In the genomic region with DNA sequence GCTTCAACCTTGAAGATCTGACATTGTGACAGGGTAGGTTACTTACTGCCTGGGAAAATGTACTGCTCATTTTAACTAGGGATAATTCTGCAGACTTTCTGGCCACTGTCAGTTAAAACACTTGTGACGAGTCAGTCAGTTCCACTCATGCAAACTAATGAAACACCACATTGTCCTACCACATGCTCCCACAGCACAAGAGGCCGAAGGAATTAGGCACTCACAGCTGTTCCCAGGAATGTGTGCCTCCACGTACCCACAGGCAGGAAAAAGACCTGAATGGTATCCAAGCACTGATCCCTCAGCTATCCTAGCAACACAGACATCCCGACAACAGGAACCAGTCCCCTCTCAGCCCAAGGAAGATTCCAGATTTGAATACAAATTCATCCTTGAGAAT, we compare ENCODE assay signal across 18 cellular contexts. TPM values are rescaled to one million over a fixed set of nuclear protein-coding genes. Genes with fewer than 3 reads are reported as not detected.
DNase-seq lines count a peak whose midpoint lies in the region; ATAC-seq and TF ChIP-seq lines count a peak whose summit lies in the region.
"Had no signal": no experiment of that assay in that cellular context is flagged by ENCODE, and none has a peak within 500 bp of the region (broad histone marks: within the 10 kb centered on the region; RNA-seq: fewer than 3 reads in every experiment).

No MANE protein-coding gene starts in this region.

- H3K4me1 ChIP-seq in right cardiac atrium (ENCODE audit: control insufficient read depth, insufficient read depth, low read length), result peaks cover 41% of the 10 kb centered on the region
- peaks cover 0 to 97% of the 10 kb centered on the region in 2 donors for H3K4me1 ChIP-seq in right atrium auricular region

- H3K4me3 Mint-ChIP-seq in type B pancreatic cell, result peak overlapping the region; percentile 9
- H3K4me3 Mint-ChIP-seq: CD8-positive, alpha-beta memory T cell had no signal

- peak overlapping the region; percentile 10 for H3K27ac Mint-ChIP-seq in type B pancreatic cell
- H3K27ac Mint-ChIP-seq: CD8-positive, alpha-beta memory T cell had no signal

- peaks cover 56% of the 10 kb centered on the region for H3K4me1 Mint-ChIP-seq in type B pancreatic cell (ENCODE audit: unreplicated experiment)
- H3K4me1 Mint-ChIP-seq: CD8-positive, alpha-beta memory T cell had no signal

- no peaks in the 10 kb centered on the region for H3K9me3 Mint-ChIP-seq in type B pancreatic cell
- H3K9me3 Mint-ChIP-seq: CD8-positive, alpha-beta memory T cell had no signal

- H3K9me3 ChIP-seq in right cardiac atrium (ENCODE audit: control insufficient read depth, low read length) (no peaks in the 10 kb centered on the region), right atrium auricular region (no peaks in the 10 kb centered on the region)
- H3K9me3 ChIP-seq: ascending aorta, stomach had no signal

- TF ChIP-seq CTCF in right atrium auricular region (IDR thresholded peaks at IDR 0.05), result no peak
- TF ChIP-seq CTCF in type B pancreatic cell (conservative IDR thresholded peaks at IDR 0.05), result no peak

- peak overlapping the region; percentile 25 for H3K27ac ChIP-seq in right cardiac atrium (ENCODE audit: low read length)
- H3K27ac ChIP-seq in right atrium auricular region, result peak overlapping the region in 1 of 2 donors; percentile 33
- H3K27ac ChIP-seq: ascending aorta had no signal

- H3K27me3 Mint-ChIP-seq in type B pancreatic cell, result no peaks in the 10 kb centered on the region

- peaks cover 3% of the 10 kb centered on the region for H3K36me3 ChIP-seq in right atrium auricular region
- H3K36me3 ChIP-seq: stomach had no signal

- H3K4me3 ChIP-seq in right cardiac atrium (ENCODE audit: low read length), result no peak overlapping the region
- no peak overlapping the region for H3K4me3 ChIP-seq in right atrium auricular region
- H3K4me3 ChIP-seq: ascending aorta, stomach had no signal

- H3K27me3 ChIP-seq in right cardiac atrium (ENCODE audit: control insufficient read depth, insufficient read depth), result no peaks in the 10 kb centered on the region
- H3K27me3 ChIP-seq in right atrium auricular region, result no peaks in the 10 kb centered on the region
- H3K27me3 ChIP-seq: ascending aorta, stomach had no signal

- peaks cover 27% of the 10 kb centered on the region for H3K36me3 Mint-ChIP-seq in type B pancreatic cell
- H3K36me3 Mint-ChIP-seq: CD8-positive, alpha-beta memory T cell had no signal

- intact Hi-C loops in right cardiac atrium (cut with DNase I), result no loop called here

- WGBS in right cardiac atrium, result 41% methylated on average over 4 of the region's 4 CpGs

- peak in 1 of 2 donors; percentile 0 for ATAC-seq in right cardiac atrium
- ATAC-seq: esophagus mucosa had no signal

- no peak for DNase-seq in right cardiac atrium
- DNase-seq in right atrium auricular region (ENCODE audit: low spot score), result no peak
- peak; percentile 91 for DNase-seq in dermis blood vessel endothelial cell
- peak; percentile 97 for DNase-seq in myocyte (ENCODE audit: low read depth)
- no peak for DNase-seq in type B pancreatic cell (ENCODE audit: extremely low spot score, unreplicated experiment)
- DNase-seq in cerebellar cortex (ENCODE audit: low spot score), result no peak
- DNase-seq in stimulated activated naive CD4-positive, alpha-beta T cell treated with Interleukin-2 at 50 U/mL for 16 hours (lab: John Stamatoyannopoulos, UW), result no peak
- no peak for DNase-seq in AML-193 (lab: John Stamatoyannopoulos, UW)
- DNase-seq: activated gamma-delta T cell treated with Interleukin-2 at 50 U/mL for 16 hours; CD8-positive, alpha-beta memory T cell; hippocampal formation; NCI-H1092 treated with DMSO at 0.1 percent for 48 hours; NCI-H2171 treated with DMSO at 0.1 percent for 48 hours; SHP77 treated with DMSO at 0.1 percent for 48 hours; T-helper 9 cell had no signal

RNA-seq across cellular contexts. Expression of a gene that starts 12.3 kb away (rescaled TPM):
- total RNA-seq in right cardiac atrium (10 to 100 TPM; 12.5 to 17.4 (median 15.0) TPM), right atrium auricular region (10 to 100 TPM; 12.7 to 19.3 TPM), dermis blood vessel endothelial cell (47.1 and 50.5 TPM in 2 replicates), myocyte (46.6 and 59.6 TPM in 2 replicates), type B pancreatic cell (ENCODE audit: low replicate concordance) (16.6 and 52.1 TPM in 2 replicates)
- polyA plus RNA-seq in right cardiac atrium, result 10.1 TPM
- polyA plus RNA-seq in myocyte (2012), result 34.0 TPM

Comparison
In these comparisons a context has a peak if more than half of its experiments do, and no peak if none do; other contexts are left out.
1. DNase-seq: peak in dermis blood vessel endothelial cell (single experiment) and myocyte (single experiment); none in right cardiac atrium (0 of 3), right atrium auricular region (single experiment), type B pancreatic cell (single experiment), cerebellar cortex (single experiment), stimulated activated naive CD4-positive, alpha-beta T cell treated with Interleukin-2 at 50 U/mL for 16 hours (single experiment) and AML-193 (0 of 2).